ENCODE assay signal across 26 cellular contexts in the genomic region with DNA sequence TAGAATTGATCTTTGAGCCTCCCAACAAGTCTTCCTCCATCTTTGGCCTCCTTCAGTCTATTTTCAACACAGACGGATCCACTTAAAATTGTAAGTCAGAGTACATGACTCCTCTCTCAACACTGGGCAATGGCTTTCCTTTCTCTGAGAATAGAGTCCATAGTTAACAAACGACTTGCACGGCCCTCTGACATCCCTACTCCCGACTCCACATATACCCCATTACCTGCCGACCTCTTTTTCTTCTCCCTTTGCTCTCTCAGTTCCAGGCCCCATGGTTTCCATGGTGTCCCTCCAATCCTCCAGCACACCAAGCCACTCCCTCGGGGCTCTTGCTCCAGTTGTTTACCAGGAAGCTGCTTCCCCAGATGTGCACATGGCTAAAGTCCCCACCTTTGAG.
"Had no signal": no experiment of that assay in that cellular context is flagged by ENCODE, and none has a peak within 500 bp of the region (broad histone marks: within the 10 kb centered on the region; RNA-seq: fewer than 3 reads in every experiment).

No MANE protein-coding gene starts in this region.

- H3K36me3 ChIP-seq: ascending aorta, cardiac muscle cell, colonic mucosa, sigmoid colon had no signal

- H3K4me3 ChIP-seq: ascending aorta, cardiac muscle cell, colonic mucosa, left lung, lower lobe of right lung, psoas muscle, sigmoid colon, tibial nerve had no signal

- ATAC-seq: activated CD4-positive, CD25-positive, alpha-beta regulatory T cell treated with anti-CD3 and anti-CD28 coated beads, Interleukin-2, amount 50 U/mL, for 24 hours; left lung; lower lobe of right lung; psoas muscle had no signal

- H3K27me3 Mint-ChIP-seq: activated naive CD4-positive, alpha-beta T cell treated with anti-CD3 and anti-CD28 coated beads, Interleukin-2, amount 10 ng/mL, durations not matched to agents 7 days and 5 days; activated naive CD8-positive, alpha-beta T cell treated with anti-CD3 and anti-CD28 coated beads, Interleukin-2, amount 10 ng/mL, durations not matched to agents 7 days and 5 days; brain had no signal

- H3K79me2 ChIP-seq: parathyroid adenoma had no signal

- H3K4me1 ChIP-seq: ascending aorta, colonic mucosa, left lung, lower lobe of right lung, parathyroid adenoma, psoas muscle, sigmoid colon, tibial nerve had no signal

- H3K27ac Mint-ChIP-seq: activated naive CD4-positive, alpha-beta T cell treated with anti-CD3 and anti-CD28 coated beads, Interleukin-2, amount 10 ng/mL, durations not matched to agents 7 days and 5 days; activated naive CD8-positive, alpha-beta T cell treated with anti-CD3 and anti-CD28 coated beads, Interleukin-2, amount 10 ng/mL, durations not matched to agents 7 days and 5 days; brain had no signal

- H3K27ac ChIP-seq: ascending aorta, cardiac muscle cell, colonic mucosa, left lung, lower lobe of right lung, parathyroid adenoma, psoas muscle, sigmoid colon, tibial nerve, VCaP had no signal

- H2AFZ ChIP-seq: parathyroid adenoma had no signal

- DNase-seq: activated CD4-positive, alpha-beta T cell treated with anti-CD3 and anti-CD28 coated beads for 48 hours; activated CD4-positive, alpha-beta T cell treated with anti-CD3 and anti-CD28 coated beads, Interleukin-2, amount 50 U/mL, for 48 hours; activated CD8-positive, alpha-beta memory T cell treated with anti-CD3 and anti-CD28 coated beads for 24 hours; activated effector memory CD4-positive, alpha-beta T cell treated with anti-CD3 and anti-CD28 coated beads, Interleukin-2, amount 50 U/mL, for 16 hours; activated naive CD4-positive, alpha-beta T cell treated with anti-CD3 and anti-CD28 coated beads, Interleukin-2, amount 10 ng/mL, durations not matched to agents 7 days and 5 days; activated naive CD8-positive, alpha-beta T cell treated with anti-CD3 and anti-CD28 coated beads, Interleukin-2, amount 10 ng/mL, durations not matched to agents 7 days and 5 days; cerebellar nuclear complex; colonic mucosa; effector CD8-positive, alpha-beta T cell; left lung; lower lobe of right lung; mesendoderm; nucleus accumbens; psoas muscle; sigmoid colon; small intestine; stimulated activated CD4-positive, alpha-beta T cell treated with anti-CD3 and anti-CD28 coated beads, Interleukin-15, amount 100 ng/mL, for 24 hours; stimulated activated CD4-positive, alpha-beta T cell treated with anti-CD3 and anti-CD28 coated beads, Interleukin-2, amount 100 ng/mL, for 24 hours; stimulated activated naive CD4-positive, alpha-beta T cell treated with Interleukin-2 at 50 U/mL for 16 hours had no signal

- H3K4me3 Mint-ChIP-seq: activated naive CD4-positive, alpha-beta T cell treated with anti-CD3 and anti-CD28 coated beads, Interleukin-2, amount 10 ng/mL, durations not matched to agents 7 days and 5 days; activated naive CD8-positive, alpha-beta T cell treated with anti-CD3 and anti-CD28 coated beads, Interleukin-2, amount 10 ng/mL, durations not matched to agents 7 days and 5 days; brain had no signal

- H3K9me3 ChIP-seq: ascending aorta, colonic mucosa, left lung, lower lobe of right lung, psoas muscle, sigmoid colon, tibial nerve had no signal

- H3K9ac ChIP-seq: parathyroid adenoma had no signal

- H3K27me3 ChIP-seq: ascending aorta, cardiac muscle cell, colonic mucosa, left lung, sigmoid colon, tibial nerve had no signal

- H3K9me3 Mint-ChIP-seq: activated naive CD4-positive, alpha-beta T cell treated with anti-CD3 and anti-CD28 coated beads, Interleukin-2, amount 10 ng/mL, durations not matched to agents 7 days and 5 days; activated naive CD8-positive, alpha-beta T cell treated with anti-CD3 and anti-CD28 coated beads, Interleukin-2, amount 10 ng/mL, durations not matched to agents 7 days and 5 days had no signal

- H3K4me1 Mint-ChIP-seq: activated naive CD4-positive, alpha-beta T cell treated with anti-CD3 and anti-CD28 coated beads, Interleukin-2, amount 10 ng/mL, durations not matched to agents 7 days and 5 days; brain had no signal
